In genomic region chr2:5725072-5725471, GRCh38 we compare ENCODE assay signal across 23 cellular contexts. TPM values are rescaled to one million over a fixed set of nuclear protein-coding genes. Genes with fewer than 3 reads are reported as not detected.
DNase-seq lines count a peak whose midpoint lies in the region; ATAC-seq, FAIRE-seq and TF ChIP-seq lines count a peak whose summit lies in the region.
"Had no signal": no experiment of that assay in that cellular context is flagged by ENCODE, and none has a peak within 500 bp of the region (broad histone marks: within the 10 kb centered on the region; RNA-seq: fewer than 3 reads in every experiment).

No MANE protein-coding gene starts in this region.

- no peak for TF ChIP-seq CTCF in H1 (IDR thresholded peaks at IDR 0.05; ENCODE audit: control extremely low read depth in 1 of 3, insufficient read depth in 1 of 3, low read depth in 1 of 3, low read length in 3 of 3)
- TF ChIP-seq CTCF in neural progenitor cell (IDR thresholded peaks at IDR 0.05): no peak

- H3K4me2 ChIP-seq in H1 (ENCODE audit: insufficient read depth in 1 of 2, low read depth in 2 of 2, low read length in 2 of 2): peak overlapping the region; percentile 61 to 66
- peak overlapping the region; percentile 88 for H3K4me2 ChIP-seq in neural progenitor cell
- H3K4me2 ChIP-seq: KMS-11 had no signal

- H2AK5ac ChIP-seq in H1 (ENCODE audit: low read depth, low read length): peak overlapping the region; percentile 89

- FAIRE-seq in H1 (lab: Jason Lieb, UNC): no peak
- FAIRE-seq: HTR-8/SVneo had no signal

- H3K4me1 ChIP-seq in HUES64 (ENCODE audit: insufficient read depth, low read length): peaks cover 29% of the 10 kb centered on the region
- peaks cover 0 to 19% (median 9%) of the 10 kb centered on the region in 4 experiments; a peak in 6 of 7 replicates for H3K4me1 ChIP-seq in H1 (replicated peaks in 1 of 4; ENCODE audit: control insufficient read depth in 3 of 4, insufficient read depth in 4 of 4, low read length in 3 of 4)
- H3K4me1 ChIP-seq in neural progenitor cell: peaks cover 27% of the 10 kb centered on the region
- H3K4me1 ChIP-seq: BE2C, HAP-1 had no signal

- H3K9me3 ChIP-seq in HUES64 (ENCODE audit: insufficient read depth, low read depth, low read length) (no peaks in the 10 kb centered on the region), H1 (ENCODE audit: insufficient read depth in 2 of 2, low read depth in 1 of 2, low read length in 1 of 2) (peaks cover 0 to 3% of the 10 kb centered on the region in 2 experiments; a peak in 1 of 4 replicates), neural progenitor cell (ENCODE audit: low read depth) (no peaks in the 10 kb centered on the region)
- H3K9me3 ChIP-seq: BE2C, HAP-1 had no signal

- peak overlapping the region; percentile 99 for H3K27ac Mint-ChIP-seq in neural progenitor cell
- H3K27ac Mint-ChIP-seq: CD14-positive monocyte; CD8-positive, alpha-beta memory T cell; HFFc6; IgD-negative memory B cell; T-helper 1 cell treated with Interleukin-12 subunit alpha and Interleukin-12 subunit beta and Interleukin-4 antibody, amounts not matched to agents 30 μg/mL and 1 μg/mL, for 36 hours had no signal

- H3K27me3 ChIP-seq in HUES64 (ENCODE audit: insufficient read depth, low read length) (no peaks in the 10 kb centered on the region), H1 (replicated peaks in 1 of 4; ENCODE audit: control insufficient read depth in 3 of 4, extremely low read depth in 1 of 4, insufficient read depth in 3 of 4, low read length in 3 of 4) (no peaks in the 10 kb centered on the region), neural progenitor cell (no peaks in the 10 kb centered on the region)
- H3K27me3 ChIP-seq: BE2C had no signal

- CTCF ChIA-PET in H1 (lab: Charles Lee; ENCODE audit: partially characterized antibody): interaction anchor here (1.0 to 1.5 kb wide), 2 partner anchors 94 to 359 kb away, joined by 3 read pairs; no protein-coding TSS in a partner anchor

- H3K36me3 ChIP-seq in HUES64 (ENCODE audit: insufficient read depth, low read length) (no peaks in the 10 kb centered on the region), H1 (ENCODE audit: control insufficient read depth in 2 of 4, insufficient read depth in 4 of 4, low read length in 3 of 4) (peaks cover 0 to 3% (median 0%) of the 10 kb centered on the region in 4 experiments; a peak in 1 of 8 replicates), neural progenitor cell (no peaks in the 10 kb centered on the region)
- H3K36me3 ChIP-seq: BE2C, HAP-1 had no signal

- H3K27ac ChIP-seq in HUES64 (ENCODE audit: low read depth, low read length): peak overlapping the region; percentile 91
- peak overlapping the region; percentile 86; the same call in 1 of the 2 replicates for H3K27ac ChIP-seq in H1 (ENCODE audit: low read depth, low read length)
- peak overlapping the region; percentile 90 for H3K27ac ChIP-seq in neural progenitor cell
- H3K27ac ChIP-seq: KMS-11, SK-N-MC had no signal

- H3K9me3 Mint-ChIP-seq in neural progenitor cell: peaks cover 18% of the 10 kb centered on the region

- no peaks in the 10 kb centered on the region for H3K27me3 Mint-ChIP-seq in neural progenitor cell (ENCODE audit: insufficient read depth, low read depth)

- no peak for ATAC-seq in Right ventricle myocardium inferior
- ATAC-seq in HG03095 (IDR thresholded peaks at IDR 0.05; ENCODE audit: unreplicated experiment): no peak
- ATAC-seq in GM18868 (IDR thresholded peaks at IDR 0.05; ENCODE audit: unreplicated experiment): no peak

- peaks cover 15% of the 10 kb centered on the region for H3K36me3 Mint-ChIP-seq in neural progenitor cell
- H3K36me3 Mint-ChIP-seq: CD14-positive monocyte; CD8-positive, alpha-beta memory T cell; IgD-negative memory B cell had no signal

- POLR2A ChIA-PET in H1 (lab: Charles Lee; ENCODE audit: partially characterized antibody): interaction anchor here (0.6 to 2.7 kb wide), 5 partner anchors 10 to 72 kb away, joined by 3 to 28 read pairs (median 6); partner anchors contain the start of gene SOX11

- TF ChIP-seq RAD21 in H1 (IDR thresholded peaks at IDR 0.05 in 1 of 2, conservative IDR thresholded peaks at IDR 0.05 in 1 of 2; ENCODE audit: low read depth in 2 of 2, low read length in 2 of 2): no peak

- peak overlapping the region; percentile 68 for H3K14ac ChIP-seq in H1 (ENCODE audit: insufficient read length)

- H3K23ac ChIP-seq in H1 (ENCODE audit: insufficient read length): no peak overlapping the region

- no peak overlapping the region for H2AFZ ChIP-seq in H1 (ENCODE audit: low read length)
- no peak overlapping the region for H2AFZ ChIP-seq in neural progenitor cell (replicated peaks)

- H4K5ac ChIP-seq in H1 (ENCODE audit: insufficient read length, low read depth, low read length): peak overlapping the region; percentile 92

- H2BK120ac ChIP-seq in H1 (replicated peaks; ENCODE audit: low read depth, low read length): peak overlapping the region; percentile 39

- TF ChIP-seq POLR2A in H1 (IDR thresholded peaks at IDR 0.05; ENCODE audit: control extremely low read depth in 1 of 2, low read depth in 2 of 2, low read length in 2 of 2): no peak

- H3K4me1 Mint-ChIP-seq in neural progenitor cell: peaks cover 38% of the 10 kb centered on the region
- H3K4me1 Mint-ChIP-seq: CD14-positive monocyte, IgD-negative memory B cell had no signal

- peak overlapping the region; percentile 91 for H2BK20ac ChIP-seq in H1 (ENCODE audit: low read length)

- H3K79me2 ChIP-seq in H1 (ENCODE audit: control insufficient read depth in 1 of 2, insufficient read depth in 2 of 2, low read length in 2 of 2) (no peaks in the 10 kb centered on the region), neural progenitor cell (ENCODE audit: low read depth) (peaks cover 27% of the 10 kb centered on the region)

- H3K23me2 ChIP-seq in H1 (ENCODE audit: low read depth, low read length): peaks cover 2% of the 10 kb centered on the region; the same call in 1 of the 2 replicates

- peak overlapping the region; percentile 83 for H3K4me3 Mint-ChIP-seq in neural progenitor cell
- H3K4me3 Mint-ChIP-seq: CD14-positive monocyte; CD8-positive, alpha-beta memory T cell; HFFc6; T-helper 1 cell treated with Interleukin-12 subunit alpha and Interleukin-12 subunit beta and Interleukin-4 antibody, amounts not matched to agents 30 μg/mL and 1 μg/mL, for 36 hours had no signal

- no peak for TF ChIP-seq EP300 in H1 (IDR thresholded peaks at IDR 0.05; ENCODE audit: borderline replicate concordance in 1 of 2, low read depth in 2 of 2, low read length in 2 of 2)

- no peak overlapping the region; the same call in 1 of the 2 replicates for H2BK15ac ChIP-seq in H1 (ENCODE audit: low read length)

- H3K56ac ChIP-seq in H1 (replicated peaks; ENCODE audit: insufficient read length, low read depth, low read length): peak overlapping the region; percentile 44

- no peak overlapping the region; the same call in none of the 2 replicates for H4K8ac ChIP-seq in H1 (ENCODE audit: extremely low read depth, insufficient read depth, low read length)

- H3F3A ChIP-seq in neural progenitor cell (ENCODE audit: low read depth): peaks cover 20% of the 10 kb centered on the region

- peak overlapping the region; percentile 2 for H3K4ac ChIP-seq in H1 (replicated peaks; ENCODE audit: insufficient read length, low read depth, low read length)

- WGBS in HUES64: 82% methylated on average over 1 of the region's 1 CpG
- WGBS in H1 (ENCODE audit: extremely low coverage in 1 of 2, insufficient coverage in 1 of 2, insufficient read length in 1 of 2, insufficient replicate concordance in 2 of 2, low coverage in 1 of 2, low lambda C conversion rate in 2 of 2, missing lambda C conversion rate in 1 of 2), 2 experiments: 56% methylated on average over 1 of the region's 1 CpG; no CpG with 5 or more reads in 1 of the 2 experiments

- peak overlapping the region; percentile 94 for H4K91ac ChIP-seq in H1 (replicated peaks; ENCODE audit: insufficient read length, low read length)

- H4K20me1 ChIP-seq in H1 (replicated peaks in 1 of 2; ENCODE audit: control insufficient read depth in 1 of 2, insufficient read depth in 2 of 2, low read length in 2 of 2) (no peaks in the 10 kb centered on the region), neural progenitor cell (ENCODE audit: low read depth) (no peaks in the 10 kb centered on the region)

- peak overlapping the region; percentile 34; the same call in 1 of the 2 replicates for H3K9ac ChIP-seq in HUES64 (ENCODE audit: low read depth, low read length)
- H3K9ac ChIP-seq in H1 (replicated peaks in 1 of 4; ENCODE audit: extremely low read depth in 1 of 4, low read depth in 3 of 4, low read length in 3 of 4): peak overlapping the region in 1 of 4 experiments; percentile 9; a peak in 1 of 7 replicates
- H3K9ac ChIP-seq in neural progenitor cell: no peak overlapping the region
- H3K9ac ChIP-seq: KMS-11 had no signal

- no peaks in the 10 kb centered on the region for H3K79me1 ChIP-seq in H1 (ENCODE audit: low read depth, low read length)

- peak overlapping the region; percentile 68 for H3K4me3 ChIP-seq in HUES64 (ENCODE audit: low read length)
- H3K4me3 ChIP-seq in H1 (ENCODE audit: extremely low read depth in 1 of 4, insufficient read depth in 2 of 4, low read depth in 3 of 4, low read length in 4 of 4): peak overlapping the region in 1 of 4 experiments; percentile 59; a peak in 2 of 8 replicates
- H3K4me3 ChIP-seq in neural progenitor cell: peak overlapping the region; percentile 61
- H3K4me3 ChIP-seq: HAP-1, SK-N-MC had no signal

- H2BK5ac ChIP-seq in H1 (ENCODE audit: low read depth, low read length): peak overlapping the region; percentile 89

- H3K18ac ChIP-seq in H1 (ENCODE audit: extremely low read depth, low read length): peak overlapping the region; percentile 88; the same call in 1 of the 2 replicates

- H2BK12ac ChIP-seq in H1 (ENCODE audit: low read depth, low read length): peak overlapping the region; percentile 99

- no peak for DNase-seq in H1 (ENCODE audit: low read depth in 1 of 2, low spot score in 2 of 2)
- no peak for DNase-seq in neural progenitor cell (ENCODE audit: low spot score)
- DNase-seq in Right ventricle myocardium inferior (ENCODE audit: missing footprints): no peak
- DNase-seq in HK-2 (ENCODE audit: unreplicated experiment): no peak
- DNase-seq: BE2C; CD8-positive, alpha-beta memory T cell; DMS79 treated with DMSO at 0.1 percent for 48 hours; HFFc6; MM.1S; NCI-H2029; NCI-H526 treated with DMSO at 0.1 percent for 48 hours; RPMI8226; SHP77 treated with DMSO at 0.1 percent for 48 hours had no signal

- intact Hi-C loops in Right ventricle myocardium inferior (cut with DNase I): no loop called here

RNA-seq across cellular contexts. Expression of gene SOX11, which starts 32.9 kb away (rescaled TPM):
- polyA plus RNA-seq in HUES64 (2013, experiment 1 of 2): 25.4 TPM
- polyA plus RNA-seq in HUES64 (2013, experiment 2 of 2): 33.3 TPM
- 55.6 and 56.5 TPM in 2 replicates for total RNA-seq in H1 (2021; fragmentation: NEBNext Ultra II Directional; extraction: Animal tissue kit (Norgen Biotek cat#: 25700))
- polyA plus RNA-seq in H1 (2011; rRNA removed): 9.0 and 10.1 TPM in 2 replicates
- polyA plus RNA-seq in H1 (2011; cell fraction: cytosol; rRNA removed): 11.6 TPM
- 15.6 TPM for polyA plus RNA-seq in H1 (2011; cell fraction: nucleus; rRNA removed)
- 19.0 to 24.8 TPM (median 20.5 TPM) in 4 replicates for polyA plus RNA-seq in H1 (2012, experiment 1 of 2)
- 4.9 TPM for polyA plus RNA-seq in H1 (2012, experiment 2 of 2)
- 18.6 TPM for polyA plus RNA-seq in H1 (2013, experiment 1 of 2)
- 17.8 TPM for polyA plus RNA-seq in H1 (2013, experiment 2 of 2)
- 13.0 and 14.2 TPM in 2 replicates for polyA minus RNA-seq in H1 (2011; rRNA and poly(A)+ RNA removed)
- 35.6 TPM for polyA minus RNA-seq in H1 (2011; cell fraction: cytosol; rRNA and poly(A)+ RNA removed)
- 28.9 TPM for polyA minus RNA-seq in H1 (2011; cell fraction: nucleus; rRNA and poly(A)+ RNA removed)
- total RNA-seq in neural progenitor cell (ENCODE audit: low replicate concordance) (176 and 178 TPM in 2 replicates), Right ventricle myocardium inferior (1.1 TPM)
- total RNA-seq: CD8-positive, alpha-beta memory T cell; HFFc6 had no signal
- polyA plus RNA-seq: CD14-positive monocyte; CD8-positive, alpha-beta memory T cell; IgD-negative memory B cell had no signal

Comparison
In these comparisons a context has a peak if more than half of its experiments do, and no peak if none do; other contexts are left out.
1. RNA of gene SOX11, which starts 32.9 kb away (total RNA-seq): 176 to 178 TPM in neural progenitor cell and 55.6 to 56.5 TPM in H1; 1.1 TPM in Right ventricle myocardium inferior (single experiment); every median in the first group is over 10 times any median in the second.
2. Peak in every context shown above with its lines, with median percentiles within 50 percentile points of each other: H3K27ac ChIP-seq.